In the genomic region with DNA sequence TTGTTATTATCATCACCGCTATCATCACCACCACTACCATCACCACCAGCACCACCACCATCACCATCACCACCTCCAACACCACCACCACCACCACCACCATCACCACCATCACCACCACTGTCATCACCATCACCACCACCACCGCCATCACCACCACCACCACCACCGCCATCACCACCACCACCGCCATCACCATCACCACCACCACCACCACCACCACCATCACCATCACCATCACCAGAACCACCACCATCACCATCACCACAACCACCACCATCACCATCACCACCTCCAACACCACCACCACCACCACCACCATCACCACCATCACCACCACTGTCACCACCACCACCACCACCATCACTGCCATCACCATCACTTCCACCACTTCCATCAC, we compare ENCODE assay signal across 11 cellular contexts. TPM values are rescaled to one million over a fixed set of nuclear protein-coding genes. Genes with fewer than 3 reads are reported as not detected.
DNase-seq lines count a peak whose midpoint lies in the region; ATAC-seq, FAIRE-seq and TF ChIP-seq lines count a peak whose summit lies in the region.
"Not testable (repeated sequence)": the region's sequence is repeated elsewhere in the genome, so short reads cannot be mapped to it uniquely, and the experiment has no call there.
"Had no signal": no experiment of that assay in that cellular context is flagged by ENCODE, and none has a peak within 500 bp of the region (broad histone marks: within the 10 kb centered on the region; RNA-seq: fewer than 3 reads in every experiment).

No MANE protein-coding gene starts in this region.

- 76% methylated on average over 4 of the region's 4 CpGs; no CpG with 5 or more reads in 1 of the 2 experiments for WGBS in H1 (ENCODE audit: extremely low coverage in 1 of 2, insufficient coverage in 1 of 2, insufficient read length in 1 of 2, insufficient replicate concordance in 2 of 2, low coverage in 1 of 2, low lambda C conversion rate in 2 of 2, missing lambda C conversion rate in 1 of 2), 2 experiments
- no CpG with 5 or more reads among the region's 4 CpGs for WGBS in trophoblast cell (ENCODE audit: extremely low coverage, insufficient coverage, insufficient read length)

- H3K14ac ChIP-seq in H1 (ENCODE audit: insufficient read length); trophoblast cell (ENCODE audit: low read length): not testable (repeated sequence)

- H4K8ac ChIP-seq in H1 (ENCODE audit: extremely low read depth, insufficient read depth, low read length); trophoblast cell (ENCODE audit: low read depth, low read length): not testable (repeated sequence)

- H3K79me1 ChIP-seq in H1 (ENCODE audit: low read depth, low read length); trophoblast cell (ENCODE audit: low read length): not testable (repeated sequence)

- H3K23me2 ChIP-seq in H1 (ENCODE audit: low read depth, low read length), result peaks cover 13% of the 10 kb centered on the region; the same call in 1 of the 2 replicates

- not testable (repeated sequence) for TF ChIP-seq RAD21 in H1 (IDR thresholded peaks at IDR 0.05 in 1 of 2, conservative IDR thresholded peaks at IDR 0.05 in 1 of 2; ENCODE audit: low read depth in 2 of 2, low read length in 2 of 2)

- H2BK15ac ChIP-seq in H1 (ENCODE audit: low read length), result not testable (repeated sequence)

- not testable (repeated sequence) for H3K4ac ChIP-seq in H1 (replicated peaks; ENCODE audit: insufficient read length, low read depth, low read length); trophoblast cell (ENCODE audit: low read depth, low read length)

- CTCF ChIA-PET in Caco-2 (lab: Charles Lee); activated CD8-positive, alpha-beta memory T cell treated with anti-CD3 and anti-CD28 coated beads, Interleukin-2, amount 10 ng/mL, durations not matched to agents 7 days and 5 days (lab: Charles Lee): not testable (repeated sequence)
- CTCF ChIA-PET in H1 (lab: Charles Lee; ENCODE audit: partially characterized antibody), result interaction anchor here (1.1 to 1.4 kb wide), 3 partner anchors 24 to 40 kb away, joined by 3 read pairs; no protein-coding TSS in a partner anchor

- not testable (repeated sequence) for H3K27ac ChIP-seq in H1 (ENCODE audit: low read depth, low read length); trophoblast cell (ENCODE audit: low read depth, low read length)

- not testable (repeated sequence) for TF ChIP-seq EP300 in H1 (IDR thresholded peaks at IDR 0.05; ENCODE audit: borderline replicate concordance in 1 of 2, low read depth in 2 of 2, low read length in 2 of 2)

- H3K4me2 ChIP-seq in H1 (ENCODE audit: insufficient read depth in 1 of 2, low read depth in 2 of 2, low read length in 2 of 2); trophoblast cell (ENCODE audit: low read length): not testable (repeated sequence)

- H3K18ac ChIP-seq in H1 (ENCODE audit: extremely low read depth, low read length); trophoblast cell (ENCODE audit: low read length): not testable (repeated sequence)

- not testable (repeated sequence) for H4K20me1 ChIP-seq in H1 (replicated peaks in 1 of 2; ENCODE audit: control insufficient read depth in 1 of 2, insufficient read depth in 2 of 2, low read length in 2 of 2)

- not testable (repeated sequence) for TF ChIP-seq CTCF in Caco-2 (IDR thresholded peaks at IDR 0.05; ENCODE audit: insufficient read depth in 1 of 2, low read depth in 1 of 2, low read length in 1 of 2, severe bottlenecking in 1 of 2, unreplicated experiment in 1 of 2); H1 (IDR thresholded peaks at IDR 0.05; ENCODE audit: control extremely low read depth in 1 of 3, insufficient read depth in 1 of 3, low read depth in 1 of 3, low read length in 3 of 3); natural killer cell (IDR thresholded peaks at IDR 0.05)

- not testable (repeated sequence) for H4K91ac ChIP-seq in H1 (replicated peaks; ENCODE audit: insufficient read length, low read length); trophoblast cell (ENCODE audit: low read depth, low read length)

- H3K27me3 ChIP-seq in Caco-2 (replicated peaks; ENCODE audit: control insufficient read depth, insufficient read depth, low read length); H1 (replicated peaks in 1 of 4; ENCODE audit: control insufficient read depth in 3 of 4, extremely low read depth in 1 of 4, insufficient read depth in 3 of 4, low read length in 3 of 4); trophoblast cell (ENCODE audit: insufficient read depth, low read length): not testable (repeated sequence)

- H3K56ac ChIP-seq in H1 (replicated peaks; ENCODE audit: insufficient read length, low read depth, low read length), result peak overlapping the region; percentile 91

- not testable (repeated sequence) for ATAC-seq in activated CD8-positive, alpha-beta memory T cell treated with anti-CD3 and anti-CD28 coated beads, Interleukin-2, amount 10 ng/mL, durations not matched to agents 7 days and 5 days; activated naive CD8-positive, alpha-beta T cell treated with anti-CD3 and anti-CD28 coated beads, Interleukin-2, amount 10 ng/mL, durations not matched to agents 7 days and 5 days (ENCODE audit: low read depth); natural killer cell

- not testable (repeated sequence) for H2BK20ac ChIP-seq in H1 (ENCODE audit: low read length)

- H2BK120ac ChIP-seq in H1 (replicated peaks; ENCODE audit: low read depth, low read length); trophoblast cell (ENCODE audit: insufficient read depth, low read length, poor library complexity): not testable (repeated sequence)

- not testable (repeated sequence) for H3K9me3 ChIP-seq in Caco-2; H1 (ENCODE audit: insufficient read depth in 2 of 2, low read depth in 1 of 2, low read length in 1 of 2)
- peaks cover 14% of the 10 kb centered on the region for H3K9me3 ChIP-seq in trophoblast cell (ENCODE audit: insufficient read depth, low read depth, low read length)

- H3K79me2 ChIP-seq in H1 (ENCODE audit: control insufficient read depth in 1 of 2, insufficient read depth in 2 of 2, low read length in 2 of 2); trophoblast cell (ENCODE audit: control insufficient read depth, insufficient read depth, low read length, poor library complexity): not testable (repeated sequence)

- not testable (repeated sequence) for BruUV-seq in Caco-2 (replicated peaks; lab: Mats Ljungman, UMichigan)

- H3K4me3 Mint-ChIP-seq in Caco-2 (ENCODE audit: unreplicated experiment), result peak overlapping the region; percentile 34
- not testable (repeated sequence) for H3K4me3 Mint-ChIP-seq in T-helper 1 cell treated with Interleukin-12 subunit alpha and Interleukin-12 subunit beta and Interleukin-4 antibody, amounts not matched to agents 30 μg/mL and 1 μg/mL, for 36 hours
- peak overlapping the region; percentile 10 for H3K4me3 Mint-ChIP-seq in activated CD8-positive, alpha-beta memory T cell treated with anti-CD3 and anti-CD28 coated beads, Interleukin-2, amount 10 ng/mL, durations not matched to agents 7 days and 5 days
- peak overlapping the region; percentile 29 for H3K4me3 Mint-ChIP-seq in activated naive CD8-positive, alpha-beta T cell treated with anti-CD3 and anti-CD28 coated beads, Interleukin-2, amount 10 ng/mL, durations not matched to agents 7 days and 5 days
- H3K4me3 Mint-ChIP-seq in natural killer cell, result peak overlapping the region; percentile 33

- H2BK12ac ChIP-seq in H1 (ENCODE audit: low read depth, low read length), result 0 out of 2 replicates have a peak overlapping the region, but pooled peaks have one; percentile 17
- not testable (repeated sequence) for H2BK12ac ChIP-seq in trophoblast cell (ENCODE audit: low read length)

- H3K27me3 Mint-ChIP-seq in Caco-2 (ENCODE audit: insufficient read depth, unreplicated experiment); T-helper 1 cell treated with Interleukin-12 subunit alpha and Interleukin-12 subunit beta and Interleukin-4 antibody, amounts not matched to agents 30 μg/mL and 1 μg/mL, for 36 hours (ENCODE audit: low read depth); activated CD8-positive, alpha-beta memory T cell treated with anti-CD3 and anti-CD28 coated beads, Interleukin-2, amount 10 ng/mL, durations not matched to agents 7 days and 5 days; activated naive CD8-positive, alpha-beta T cell treated with anti-CD3 and anti-CD28 coated beads, Interleukin-2, amount 10 ng/mL, durations not matched to agents 7 days and 5 days; natural killer cell (ENCODE audit: low read depth in 2 of 2): not testable (repeated sequence)

- peaks cover 11% of the 10 kb centered on the region for H3K9me3 Mint-ChIP-seq in Caco-2 (ENCODE audit: unreplicated experiment)
- peaks cover 11% of the 10 kb centered on the region for H3K9me3 Mint-ChIP-seq in T-helper 1 cell treated with Interleukin-12 subunit alpha and Interleukin-12 subunit beta and Interleukin-4 antibody, amounts not matched to agents 30 μg/mL and 1 μg/mL, for 36 hours
- not testable (repeated sequence) for H3K9me3 Mint-ChIP-seq in activated CD8-positive, alpha-beta memory T cell treated with anti-CD3 and anti-CD28 coated beads, Interleukin-2, amount 10 ng/mL, durations not matched to agents 7 days and 5 days (ENCODE audit: low read depth); activated naive CD8-positive, alpha-beta T cell treated with anti-CD3 and anti-CD28 coated beads, Interleukin-2, amount 10 ng/mL, durations not matched to agents 7 days and 5 days; natural killer cell

- H2AFZ ChIP-seq in H1 (ENCODE audit: low read length); trophoblast cell (ENCODE audit: insufficient read depth, low read length, poor library complexity): not testable (repeated sequence)

- POLR2A ChIA-PET in Caco-2 (lab: Charles Lee); activated naive CD8-positive, alpha-beta T cell treated with anti-CD3 and anti-CD28 coated beads, Interleukin-2, amount 10 ng/mL, durations not matched to agents 7 days and 5 days (lab: Charles Lee); H1 (lab: Charles Lee; ENCODE audit: partially characterized antibody): not testable (repeated sequence)

- H3K4me3 ChIP-seq in Caco-2 (ENCODE audit: low read depth, low read length); H1 (ENCODE audit: extremely low read depth in 1 of 4, insufficient read depth in 2 of 4, low read depth in 3 of 4, low read length in 4 of 4): not testable (repeated sequence)
- peak overlapping the region; percentile 30 for H3K4me3 ChIP-seq in trophoblast cell (ENCODE audit: low read depth, low read length)

- not testable (repeated sequence) for FAIRE-seq in H1 (lab: Jason Lieb, UNC)
- peak; percentile 98 for FAIRE-seq in urothelium cell line (lab: Jason Lieb, UNC)

- DNase-seq in Caco-2; activated CD8-positive, alpha-beta memory T cell treated with anti-CD3 and anti-CD28 coated beads, Interleukin-2, amount 10 ng/mL, durations not matched to agents 7 days and 5 days; activated naive CD8-positive, alpha-beta T cell treated with anti-CD3 and anti-CD28 coated beads, Interleukin-2, amount 10 ng/mL, durations not matched to agents 7 days and 5 days; H1 (ENCODE audit: low read depth in 1 of 2, low spot score in 2 of 2); natural killer cell; trophoblast cell; urothelium cell line (ENCODE audit: low spot score): not testable (repeated sequence)

- H3K27ac Mint-ChIP-seq in Caco-2 (ENCODE audit: unreplicated experiment) (peak overlapping the region; percentile 54), natural killer cell (peak overlapping the region; percentile 73 to 87)
- peak overlapping the region; percentile 42 for H3K27ac Mint-ChIP-seq in T-helper 1 cell treated with Interleukin-12 subunit alpha and Interleukin-12 subunit beta and Interleukin-4 antibody, amounts not matched to agents 30 μg/mL and 1 μg/mL, for 36 hours
- peak overlapping the region; percentile 56 for H3K27ac Mint-ChIP-seq in activated CD8-positive, alpha-beta memory T cell treated with anti-CD3 and anti-CD28 coated beads, Interleukin-2, amount 10 ng/mL, durations not matched to agents 7 days and 5 days
- peak overlapping the region; percentile 71 for H3K27ac Mint-ChIP-seq in activated naive CD8-positive, alpha-beta T cell treated with anti-CD3 and anti-CD28 coated beads, Interleukin-2, amount 10 ng/mL, durations not matched to agents 7 days and 5 days

- H2BK5ac ChIP-seq in H1 (ENCODE audit: low read depth, low read length); trophoblast cell (ENCODE audit: low read depth, low read length, poor library complexity): not testable (repeated sequence)

- intact Hi-C loops in Caco-2 (cut with micrococcal nuclease; ENCODE audit: unreplicated experiment); natural killer cell (cut with micrococcal nuclease): not testable (repeated sequence)

- not testable (repeated sequence) for TF ChIP-seq POLR2A in H1 (IDR thresholded peaks at IDR 0.05; ENCODE audit: control extremely low read depth in 1 of 2, low read depth in 2 of 2, low read length in 2 of 2)

- H4K12ac ChIP-seq in trophoblast cell (ENCODE audit: low read depth, low read length), result not testable (repeated sequence)

- not testable (repeated sequence) for H3K4me1 ChIP-seq in Caco-2; H1 (replicated peaks in 1 of 4; ENCODE audit: control insufficient read depth in 3 of 4, insufficient read depth in 4 of 4, low read length in 3 of 4); trophoblast cell (ENCODE audit: control insufficient read depth in 1 of 2, insufficient read depth in 2 of 2, low read length in 2 of 2)

- peaks cover 23% of the 10 kb centered on the region for H3K36me3 Mint-ChIP-seq in Caco-2 (ENCODE audit: insufficient read depth, unreplicated experiment)
- not testable (repeated sequence) for H3K36me3 Mint-ChIP-seq in T-helper 1 cell treated with Interleukin-12 subunit alpha and Interleukin-12 subunit beta and Interleukin-4 antibody, amounts not matched to agents 30 μg/mL and 1 μg/mL, for 36 hours (ENCODE audit: low read depth); activated CD8-positive, alpha-beta memory T cell treated with anti-CD3 and anti-CD28 coated beads, Interleukin-2, amount 10 ng/mL, durations not matched to agents 7 days and 5 days; activated naive CD8-positive, alpha-beta T cell treated with anti-CD3 and anti-CD28 coated beads, Interleukin-2, amount 10 ng/mL, durations not matched to agents 7 days and 5 days; natural killer cell

- not testable (repeated sequence) for H3K23ac ChIP-seq in H1 (ENCODE audit: insufficient read length); trophoblast cell (ENCODE audit: low read length)

- H4K5ac ChIP-seq in H1 (ENCODE audit: insufficient read length, low read depth, low read length), result not testable (repeated sequence)

- H3K36me3 ChIP-seq in Caco-2 (ENCODE audit: control insufficient read depth, insufficient read depth, low read length); H1 (ENCODE audit: control insufficient read depth in 2 of 4, insufficient read depth in 4 of 4, low read length in 3 of 4); trophoblast cell (ENCODE audit: control insufficient read depth in 1 of 2, insufficient read depth in 2 of 2, low read length in 2 of 2): not testable (repeated sequence)

- H2AK5ac ChIP-seq in H1 (ENCODE audit: low read depth, low read length), result 0 out of 2 replicates have a peak overlapping the region, but pooled peaks have one; percentile 75
- H2AK5ac ChIP-seq in trophoblast cell (ENCODE audit: low read length), result not testable (repeated sequence)

- H3K4me1 Mint-ChIP-seq in Caco-2 (ENCODE audit: low read depth, unreplicated experiment); T-helper 1 cell treated with Interleukin-12 subunit alpha and Interleukin-12 subunit beta and Interleukin-4 antibody, amounts not matched to agents 30 μg/mL and 1 μg/mL, for 36 hours (ENCODE audit: low read depth); activated CD8-positive, alpha-beta memory T cell treated with anti-CD3 and anti-CD28 coated beads, Interleukin-2, amount 10 ng/mL, durations not matched to agents 7 days and 5 days; activated naive CD8-positive, alpha-beta T cell treated with anti-CD3 and anti-CD28 coated beads, Interleukin-2, amount 10 ng/mL, durations not matched to agents 7 days and 5 days; natural killer cell: not testable (repeated sequence)

- not testable (repeated sequence) for H3K9ac ChIP-seq in H1 (replicated peaks in 1 of 4; ENCODE audit: extremely low read depth in 1 of 4, low read depth in 3 of 4, low read length in 3 of 4); trophoblast cell (ENCODE audit: low read length)

RNA-seq across cellular contexts. Expression of gene FIBCD1, which starts 19.5 kb away (rescaled TPM):
- not detected in 2 replicates for total RNA-seq in Caco-2 (2022)
- not detected for total RNA-seq in activated CD8-positive, alpha-beta memory T cell treated with anti-CD3 and anti-CD28 coated beads, Interleukin-2, amount 10 ng/mL, durations not matched to agents 7 days and 5 days
- not detected for total RNA-seq in activated naive CD8-positive, alpha-beta T cell treated with anti-CD3 and anti-CD28 coated beads, Interleukin-2, amount 10 ng/mL, durations not matched to agents 7 days and 5 days
- total RNA-seq in H1 (2021; fragmentation: NEBNext Ultra II Directional; extraction: Animal tissue kit (Norgen Biotek cat#: 25700)), result 5.3 and 6.1 TPM in 2 replicates
- 8.8 and 13.2 TPM in 2 replicates for polyA plus RNA-seq in H1 (2011; rRNA removed)
- 5.6 TPM for polyA plus RNA-seq in H1 (2011; cell fraction: cytosol; rRNA removed)
- polyA plus RNA-seq in H1 (2011; cell fraction: nucleus; rRNA removed), result 11.0 TPM
- polyA plus RNA-seq in H1 (2012, experiment 1 of 2), result 3.9 to 10.9 TPM (median 7.8 TPM) in 4 replicates
- 5.2 TPM for polyA plus RNA-seq in H1 (2012, experiment 2 of 2)
- polyA plus RNA-seq in H1 (2013, experiment 1 of 2), result 11.6 TPM
- polyA plus RNA-seq in H1 (2013, experiment 2 of 2), result 10.8 TPM
- polyA minus RNA-seq in H1 (2011; rRNA and poly(A)+ RNA removed), result 0.66 and 1.2 TPM in 2 replicates
- 2.1 TPM for polyA minus RNA-seq in H1 (2011; cell fraction: cytosol; rRNA and poly(A)+ RNA removed)
- polyA minus RNA-seq in H1 (2011; cell fraction: nucleus; rRNA and poly(A)+ RNA removed), result 1.2 TPM
- not detected for total RNA-seq in natural killer cell
- polyA plus RNA-seq in trophoblast cell (2013), result 83.3 and 85.3 TPM in 2 replicates
- total RNA-seq: CD8-positive, alpha-beta T cell had no signal
- polyA plus RNA-seq: CD14-positive monocyte had no signal

RNA-seq across cellular contexts. Expression of gene LAMC3, which starts 50.4 kb away (rescaled TPM):
- total RNA-seq in Caco-2 (2022) (0.36 and 0.44 TPM in 2 replicates), natural killer cell (not detected)
- under 1 TPM in 1 of 2 experiments, not detected in 1; 0.06 TPM for total RNA-seq in activated CD8-positive, alpha-beta memory T cell treated with anti-CD3 and anti-CD28 coated beads, Interleukin-2, amount 10 ng/mL, durations not matched to agents 7 days and 5 days
- total RNA-seq in activated naive CD8-positive, alpha-beta T cell treated with anti-CD3 and anti-CD28 coated beads, Interleukin-2, amount 10 ng/mL, durations not matched to agents 7 days and 5 days, result under 1 TPM; 0.19 to 0.20 TPM
- 12.3 and 13.2 TPM in 2 replicates for total RNA-seq in H1 (2021; fragmentation: NEBNext Ultra II Directional; extraction: Animal tissue kit (Norgen Biotek cat#: 25700))
- 9.3 and 11.5 TPM in 2 replicates for polyA plus RNA-seq in H1 (2011; rRNA removed)
- 6.0 TPM for polyA plus RNA-seq in H1 (2011; cell fraction: cytosol; rRNA removed)
- polyA plus RNA-seq in H1 (2011; cell fraction: nucleus; rRNA removed), result 24.8 TPM
- 8.0 to 13.0 TPM (median 12.4 TPM) in 4 replicates for polyA plus RNA-seq in H1 (2012, experiment 1 of 2)
- polyA plus RNA-seq in H1 (2012, experiment 2 of 2), result 10.7 TPM
- polyA plus RNA-seq in H1 (2013, experiment 1 of 2), result 18.4 TPM
- 15.1 TPM for polyA plus RNA-seq in H1 (2013, experiment 2 of 2)
- 3.8 and 4.1 TPM in 2 replicates for polyA minus RNA-seq in H1 (2011; rRNA and poly(A)+ RNA removed)
- polyA minus RNA-seq in H1 (2011; cell fraction: cytosol; rRNA and poly(A)+ RNA removed), result 4.8 TPM
- 7.2 TPM for polyA minus RNA-seq in H1 (2011; cell fraction: nucleus; rRNA and poly(A)+ RNA removed)
- 0.17 and 0.25 TPM in 2 replicates for polyA plus RNA-seq in trophoblast cell (2013)
- total RNA-seq: HFFc6 had no signal
- polyA plus RNA-seq: CD14-positive monocyte had no signal
